ENCODE assay signal across 8 cellular contexts in genomic region chr10:80408198-80409085, GRCh38. TPM values are rescaled to one million over a fixed set of nuclear protein-coding genes. Genes with fewer than 3 reads are reported as not detected.
DNase-seq lines count a peak whose midpoint lies in the region; ATAC-seq and TF ChIP-seq lines count a peak whose summit lies in the region.

A gene with protein sequence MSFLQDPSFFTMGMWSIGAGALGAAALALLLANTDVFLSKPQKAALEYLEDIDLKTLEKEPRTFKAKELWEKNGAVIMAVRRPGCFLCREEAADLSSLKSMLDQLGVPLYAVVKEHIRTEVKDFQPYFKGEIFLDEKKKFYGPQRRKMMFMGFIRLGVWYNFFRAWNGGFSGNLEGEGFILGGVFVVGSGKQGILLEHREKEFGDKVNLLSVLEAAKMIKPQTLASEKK (plus strand): TSS chr10:80408551. CDS start chr10:80420468, 11,917 bp downstream.

- peak within 1 kb of the TSS; percentile 10 for H3K27ac ChIP-seq in CD4-positive, alpha-beta T cell (ENCODE audit: low read depth, low read length)
- H3K27ac ChIP-seq in OCI-LY7 (ENCODE audit: low read depth, low read length, poor library complexity, severe bottlenecking) (no peak within 1 kb of the TSS), fibroblast of lung (ENCODE audit: insufficient read depth, low read length) (no peak within 1 kb of the TSS)

- TF ChIP-seq CTCF in CD4-positive, alpha-beta T cell (IDR thresholded peaks at IDR 0.05), result no peak
- TF ChIP-seq CTCF in OCI-LY7 (conservative IDR thresholded peaks at IDR 0.05; ENCODE audit: low read length) (no peak), fibroblast of lung (conservative IDR thresholded peaks at IDR 0.05 in 1 of 2, IDR thresholded peaks at IDR 0.05 in 1 of 2; ENCODE audit: low read depth in 1 of 2, low read length in 2 of 2) (no peak), nephron (IDR thresholded peaks at IDR 0.05; ENCODE audit: unreplicated experiment in 3 of 3) (no peak)

- H3K27me3 Mint-ChIP-seq in CD4-positive, alpha-beta T cell, result no peaks in the 10 kb centered on the region
- H3K27me3 Mint-ChIP-seq in nephron (ENCODE audit: low read depth), result no peaks in the 10 kb centered on the region

- peaks cover 50% of the 10 kb centered on the region for H3K4me1 Mint-ChIP-seq in CD4-positive, alpha-beta T cell (ENCODE audit: low read depth)
- H3K4me1 Mint-ChIP-seq in nephron, result peaks cover 69% of the 10 kb centered on the region

- no peaks in the 10 kb centered on the region for H3K9me3 Mint-ChIP-seq in CD4-positive, alpha-beta T cell
- no peaks in the 10 kb centered on the region for H3K9me3 Mint-ChIP-seq in nephron

- no peaks in the 10 kb centered on the region for H3K9me2 ChIP-seq in OCI-LY7 (ENCODE audit: insufficient read depth, low read length)

- H3K36me3 Mint-ChIP-seq in CD4-positive, alpha-beta T cell (ENCODE audit: low read depth), result peaks cover 4% of the 10 kb centered on the region
- H3K36me3 Mint-ChIP-seq in nephron (ENCODE audit: low read depth), result no peaks in the 10 kb centered on the region

- H3K4me2 ChIP-seq in OCI-LY7 (ENCODE audit: low read length) (peak within 1 kb of the TSS; percentile 36; the same call in 1 of the 2 replicates), fibroblast of lung (ENCODE audit: extremely low read depth, insufficient read depth, low read length) (peak within 1 kb of the TSS; percentile 23)

- no peaks in the 10 kb centered on the region for H3K9me3 ChIP-seq in CD4-positive, alpha-beta T cell (ENCODE audit: control insufficient read depth, low read length)
- H3K9me3 ChIP-seq in OCI-LY7 (ENCODE audit: low read length) (no peaks in the 10 kb centered on the region), fibroblast of lung (ENCODE audit: control insufficient read depth, insufficient read depth, low read depth, low read length) (no peaks in the 10 kb centered on the region)

- intact Hi-C loops in CD4-positive, alpha-beta T cell (cut with DNase I, micrococcal nuclease), result no loop called here
- intact Hi-C loops in OCI-LY7 (cut with micrococcal nuclease; ENCODE audit: unreplicated experiment), result no loop called here

- DNase-seq in CD4-positive, alpha-beta T cell, result peak; percentile 61 to 83 (median 70)
- no peak for DNase-seq in OCI-LY7 (ENCODE audit: low spot score)
- peak; percentile 56 to 68 for DNase-seq in activated T-helper 1 cell treated with anti-CD3 and anti-CD28 coated beads, Interleukin-2, amount 50 U/mL, for 16 hours (ENCODE audit: low read depth in 1 of 2, low spot score in 1 of 2)
- peak; percentile 35 to 48 for DNase-seq in fibroblast of lung (ENCODE audit: low read depth in 2 of 2)
- DNase-seq in stimulated activated naive CD4-positive, alpha-beta T cell treated with Interleukin-2 at 50 U/mL for 16 hours (lab: John Stamatoyannopoulos, UW), result peak; percentile 78

- no peaks in the 10 kb centered on the region for H3K27me3 ChIP-seq in CD4-positive, alpha-beta T cell (ENCODE audit: control insufficient read depth, insufficient read depth, low read length)
- H3K27me3 ChIP-seq in fibroblast of lung (ENCODE audit: control insufficient read depth, insufficient read depth, low read length), result peaks cover 16% of the 10 kb centered on the region

- BruUV-seq in OCI-LY7 (replicated peaks; lab: Mats Ljungman, UMichigan), result no TSS peak

- no peaks in the 10 kb centered on the region for H3K79me2 ChIP-seq in OCI-LY7 (ENCODE audit: insufficient read depth, low read depth, low read length)
- no peaks in the 10 kb centered on the region for H3K79me2 ChIP-seq in fibroblast of lung (ENCODE audit: control insufficient read depth, insufficient read depth, low read length)

- no peak within 1 kb of the TSS for H2AFZ ChIP-seq in OCI-LY7 (ENCODE audit: low read length)
- H2AFZ ChIP-seq in fibroblast of lung (ENCODE audit: low read length), result no peak within 1 kb of the TSS

- H3K9ac ChIP-seq in fibroblast of lung (ENCODE audit: insufficient read depth, low read length), result no peak within 1 kb of the TSS

- H3K36me3 ChIP-seq in OCI-LY7 (ENCODE audit: insufficient read depth, low read length) (no peaks in the 10 kb centered on the region), fibroblast of lung (ENCODE audit: control insufficient read depth, insufficient read depth, low read length) (no peaks in the 10 kb centered on the region)

- H4K20me1 ChIP-seq in OCI-LY7 (ENCODE audit: insufficient read depth, low read length), result no peaks in the 10 kb centered on the region
- no peaks in the 10 kb centered on the region for H4K20me1 ChIP-seq in fibroblast of lung (ENCODE audit: control insufficient read depth, extremely low read depth, insufficient read depth, low read length)

- CTCF ChIA-PET in CD4-positive, alpha-beta T cell (lab: Charles Lee), result interaction anchor here (0.7 to 1.9 kb wide), 5 partner anchors 25 to 953 kb away, joined by 3 to 10 read pairs (median 3); no protein-coding TSS in a partner anchor
- CTCF ChIA-PET in OCI-LY7 (lab: Charles Lee; ENCODE audit: unreplicated experiment), result no interaction called here

- POLR2A ChIA-PET in CD4-positive, alpha-beta T cell (lab: Charles Lee), result interaction anchor here (0.5 to 1.7 kb wide), 17 partner anchors 20 to 221 kb away, joined by 3 to 8 read pairs (median 4); no protein-coding TSS in a partner anchor
- POLR2A ChIA-PET in OCI-LY7 (lab: Charles Lee), result interaction anchor here (0.6 kb wide), 1 partner anchor 15 kb away, joined by 3 read pairs; no protein-coding TSS in a partner anchor

- H3K27ac Mint-ChIP-seq in CD4-positive, alpha-beta T cell, result peak within 1 kb of the TSS; percentile 69
- H3K27ac Mint-ChIP-seq in nephron, result peak within 1 kb of the TSS; percentile 81 to 93 (median 92)

- peak within 1 kb of the TSS; percentile 94 for H3K4me3 Mint-ChIP-seq in CD4-positive, alpha-beta T cell
- peak within 1 kb of the TSS; percentile 94 to 96 (median 95) for H3K4me3 Mint-ChIP-seq in nephron

- peak; percentile 95 for ATAC-seq in CD4-positive, alpha-beta T cell (ENCODE audit: poor library complexity)
- ATAC-seq in GM19328 (IDR thresholded peaks at IDR 0.05; ENCODE audit: unreplicated experiment) (peak; percentile 92), HG03460 (IDR thresholded peaks at IDR 0.05; ENCODE audit: unreplicated experiment) (peak; percentile 92)

- H3K4me1 ChIP-seq in OCI-LY7 (ENCODE audit: insufficient read depth, low read length, poor library complexity, severe bottlenecking), result no peaks in the 10 kb centered on the region
- no peaks in the 10 kb centered on the region for H3K4me1 ChIP-seq in fibroblast of lung (ENCODE audit: control insufficient read depth, extremely low read depth, insufficient read depth, low read length)

- H3K4me3 ChIP-seq in OCI-LY7 (ENCODE audit: low read depth, low read length, poor library complexity, severe bottlenecking) (no peak within 1 kb of the TSS), fibroblast of lung (replicated peaks in 1 of 4; ENCODE audit: control extremely low read depth in 1 of 4, insufficient read depth in 1 of 4, low read depth in 3 of 4, low read length in 4 of 4) (peak within 1 kb of the TSS in 2 of 4 experiments; percentile 54 to 59)

RNA-seq across cellular contexts. Expression of the gene that starts here (rescaled TPM):
- 1 to 10 TPM; 3.9 to 4.6 TPM for total RNA-seq in CD4-positive, alpha-beta T cell
- total RNA-seq in OCI-LY7 (2014; rRNA removed; shearing (Covaris generic)), result not detected in 2 replicates
- total RNA-seq in OCI-LY7 (2022) (not detected in 2 replicates), fibroblast of lung (13.9 and 19.2 TPM in 2 replicates)
- polyA plus RNA-seq in fibroblast of lung, result 1.6 and 2.2 TPM in 2 replicates
- polyA plus RNA-seq in fibroblast of lung (2012), result 1.5 and 1.7 TPM in 2 replicates
- polyA minus RNA-seq in fibroblast of lung (ENCODE audit: low replicate concordance), result not detected in 2 replicates

Comparison
In these comparisons a context has a peak if more than half of its experiments do, and no peak if none do; other contexts are left out.
1. RNA of the gene that starts here (total RNA-seq): 13.9 to 19.2 TPM in fibroblast of lung and 3.9 to 4.6 TPM in CD4-positive, alpha-beta T cell; not detected in OCI-LY7; every median in the first group is over 4 times any median in the second.
2. Peak in every context shown above with its lines, with median percentiles within 50 percentile points of each other: ATAC-seq.